Comparison of ENCODE assay signal across 10 cellular contexts in genomic region chr2:6945087-6945813, GRCh38. TPM values are rescaled to one million over a fixed set of nuclear protein-coding genes. Genes with fewer than 3 reads are reported as not detected.
DNase-seq lines count a peak whose midpoint lies in the region; ATAC-seq and TF ChIP-seq lines count a peak whose summit lies in the region.
"Had no signal": no experiment of that assay in that cellular context is flagged by ENCODE, and none has a peak within 500 bp of the region (broad histone marks: within the 10 kb centered on the region; RNA-seq: fewer than 3 reads in every experiment).

No MANE protein-coding gene starts in this region.

- no peaks in the 10 kb centered on the region for H3K27me3 Mint-ChIP-seq in endothelial cell (ENCODE audit: unreplicated experiment)

- H3K4me1 ChIP-seq in BE2C = peaks cover 1% of the 10 kb centered on the region; the same call in 1 of the 2 replicates
- H3K4me1 ChIP-seq in lower lobe of right lung = no peaks in the 10 kb centered on the region

- H3K36me3 Mint-ChIP-seq in endothelial cell (ENCODE audit: low read depth, unreplicated experiment) = peaks cover 32% of the 10 kb centered on the region

- intact Hi-C loops in lower lobe of right lung (cut with DNase I) = no loop called here

- TF ChIP-seq CTCF in HL-60 (IDR thresholded peaks at IDR 0.05; ENCODE audit: insufficient read depth, low read length) (no peak), BE2C (IDR thresholded peaks at IDR 0.05; ENCODE audit: low read depth, low read length) (no peak), endothelial cell (IDR thresholded peaks at IDR 0.05; ENCODE audit: unreplicated experiment) (no peak), lower lobe of right lung (IDR thresholded peaks at IDR 0.05) (no peak)

- peaks cover 9% of the 10 kb centered on the region for H3K4me1 Mint-ChIP-seq in endothelial cell (ENCODE audit: unreplicated experiment)

- H3K4me3 Mint-ChIP-seq in endothelial cell (ENCODE audit: unreplicated experiment) = no peak overlapping the region

- no peaks in the 10 kb centered on the region for H3K9me3 ChIP-seq in BE2C
- no peaks in the 10 kb centered on the region for H3K9me3 ChIP-seq in lower lobe of right lung

- H3K4me3 ChIP-seq in HL-60 (replicated peaks; ENCODE audit: insufficient read depth, low read length) (no peak overlapping the region), BE2C (ENCODE audit: low read depth, low read length) (no peak overlapping the region), lower lobe of right lung (no peak overlapping the region)
- H3K4me3 ChIP-seq: GM23248 had no signal

- H3K36me3 ChIP-seq in BE2C (peaks cover 18% of the 10 kb centered on the region), lower lobe of right lung (peaks cover 6% of the 10 kb centered on the region)

- no peak overlapping the region for H3K27ac Mint-ChIP-seq in endothelial cell (ENCODE audit: unreplicated experiment)

- H3K27ac ChIP-seq in HL-60 (replicated peaks) (peak overlapping the region; percentile 15), lower lobe of right lung (no peak overlapping the region)
- H3K27ac ChIP-seq: epithelial cell of prostate, GM23248 had no signal

- DNase-seq in HL-60 (ENCODE audit: low read depth in 1 of 2, low spot score in 1 of 2) (peak in 1 of 2 experiments; percentile 14), midbrain (lab: John Stamatoyannopoulos, UW) (peak; percentile 10), BE2C (no peak), kidney glomerular epithelial cell (lab: John Stamatoyannopoulos, UW) (no peak), endothelial cell (ENCODE audit: low spot score) (no peak), lower lobe of right lung (no peak)
- DNase-seq: GM23248 had no signal

- H3K27me3 ChIP-seq in HL-60 (ENCODE audit: insufficient read depth, poor library complexity, severe bottlenecking) (no peaks in the 10 kb centered on the region), BE2C (no peaks in the 10 kb centered on the region), lower lobe of right lung (ENCODE audit: low read depth) (no peaks in the 10 kb centered on the region)

- H3K9me3 Mint-ChIP-seq in endothelial cell (ENCODE audit: unreplicated experiment) = no peaks in the 10 kb centered on the region

- ATAC-seq in GM18508 (IDR thresholded peaks at IDR 0.05; ENCODE audit: insufficient read depth, unreplicated experiment) = peak; percentile 92
- ATAC-seq in GM21576 (IDR thresholded peaks at IDR 0.05; ENCODE audit: unreplicated experiment) = peak; percentile 92
- ATAC-seq in lower lobe of right lung = no peak

RNA-seq across cellular contexts. Expression of gene RNF144A, which starts 28.0 kb away (rescaled TPM):
- polyA plus RNA-seq in BE2C (2012; ENCODE audit: insufficient read depth, insufficient read length, low read depth) = 16.6 TPM
- total RNA-seq in endothelial cell (ENCODE audit: unreplicated experiment) (81.3 TPM), lower lobe of right lung (13.9 TPM)

Comparison
In these comparisons a context has a peak if more than half of its experiments do, and no peak if none do; other contexts are left out.
1. ATAC-seq: peak in GM18508 (single experiment) and GM21576 (single experiment); none in lower lobe of right lung (0 of 2).